8 cellular contexts compared by ENCODE assay signal in the genomic region with DNA sequence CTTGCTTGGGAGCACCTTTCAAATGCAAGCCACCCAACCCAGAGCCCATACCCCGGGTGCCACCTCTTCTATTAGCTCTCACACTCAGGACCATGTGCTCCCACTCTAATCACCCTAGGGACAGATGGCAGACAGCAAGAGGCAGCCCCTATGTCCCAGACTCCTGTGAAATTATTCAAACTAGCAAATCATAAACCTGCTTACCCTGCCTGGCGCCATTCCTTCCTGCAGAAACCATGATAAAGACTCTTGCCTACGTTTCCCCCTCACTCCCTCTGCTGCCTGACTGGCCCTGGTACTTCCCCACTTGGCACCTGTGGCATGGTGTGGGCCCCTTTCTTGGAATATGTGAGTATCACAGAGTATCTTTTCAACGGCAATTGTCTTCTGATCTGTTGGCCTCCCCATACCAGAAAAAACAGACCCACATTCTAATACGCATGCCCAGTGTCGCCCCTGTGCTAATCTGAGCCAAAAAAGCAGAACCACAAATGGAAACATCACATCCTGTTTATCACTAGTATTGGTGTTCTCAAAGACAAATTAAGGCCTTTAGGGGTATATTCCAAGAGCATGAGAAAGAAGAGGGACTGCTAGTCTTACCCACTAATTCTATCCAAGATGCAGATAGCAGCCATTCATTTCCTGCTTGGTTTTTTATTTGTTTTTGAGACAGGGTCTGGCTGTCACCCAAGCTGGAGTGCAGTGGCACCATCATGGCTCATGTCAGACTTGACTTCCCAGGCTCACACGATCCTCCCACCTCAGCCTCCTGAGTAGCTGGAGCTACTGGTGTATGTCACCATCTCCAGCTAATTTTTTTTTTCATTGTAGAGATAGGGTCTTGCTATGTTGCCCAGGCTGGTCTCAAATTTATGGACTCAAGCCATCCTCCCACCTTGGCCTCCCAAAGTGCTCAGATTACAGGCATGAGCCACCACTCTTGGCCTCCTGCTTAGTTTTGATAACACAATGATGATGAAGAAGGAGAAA. TPM values are rescaled to one million over a fixed set of nuclear protein-coding genes. Genes with fewer than 3 reads are reported as not detected.
DNase-seq lines count a peak whose midpoint lies in the region; ATAC-seq and TF ChIP-seq lines count a peak whose summit lies in the region.

No MANE protein-coding gene starts in this region.

- WGBS in smooth muscle cell (ENCODE audit: low lambda C conversion rate): 87% methylated on average over 7 of the region's 7 CpGs
- WGBS in suprapubic skin: 81% methylated on average over 7 of the region's 7 CpGs

- no peaks in the 10 kb centered on the region for H3K79me2 ChIP-seq in smooth muscle cell (ENCODE audit: low read depth)

- H3K4me1 ChIP-seq in smooth muscle cell (ENCODE audit: low read depth): peaks cover 12% of the 10 kb centered on the region
- H3K4me1 ChIP-seq in suprapubic skin: peaks cover under 1% of the 10 kb centered on the region
- no peaks in the 10 kb centered on the region for H3K4me1 ChIP-seq in BE2C

- H3K9me3 Mint-ChIP-seq in memory B cell: no peaks in the 10 kb centered on the region

- no peak overlapping the region for H3K4me2 ChIP-seq in smooth muscle cell

- H3K4me1 Mint-ChIP-seq in memory B cell: peaks cover 52% of the 10 kb centered on the region

- no peaks in the 10 kb centered on the region for H3K36me3 Mint-ChIP-seq in memory B cell

- H3K27me3 ChIP-seq in smooth muscle cell (ENCODE audit: low read depth) (no peaks in the 10 kb centered on the region), suprapubic skin (no peaks in the 10 kb centered on the region), BE2C (no peaks in the 10 kb centered on the region)

- no peaks in the 10 kb centered on the region for H3K9me3 ChIP-seq in smooth muscle cell (replicated peaks; ENCODE audit: low read depth)
- no peaks in the 10 kb centered on the region for H3K9me3 ChIP-seq in suprapubic skin
- no peaks in the 10 kb centered on the region for H3K9me3 ChIP-seq in BE2C

- no peaks in the 10 kb centered on the region for H4K20me1 ChIP-seq in smooth muscle cell (ENCODE audit: low read depth)

- peaks cover 9% of the 10 kb centered on the region for H3F3A ChIP-seq in smooth muscle cell (ENCODE audit: low read depth)

- H3K4me3 ChIP-seq in smooth muscle cell (no peak overlapping the region), suprapubic skin (no peak overlapping the region), BE2C (ENCODE audit: low read depth, low read length) (no peak overlapping the region)

- no peaks in the 10 kb centered on the region for H3K36me3 ChIP-seq in smooth muscle cell (ENCODE audit: low read depth)
- no peaks in the 10 kb centered on the region for H3K36me3 ChIP-seq in suprapubic skin
- H3K36me3 ChIP-seq in BE2C: no peaks in the 10 kb centered on the region

- no peak overlapping the region for H2AFZ ChIP-seq in smooth muscle cell (ENCODE audit: low read depth)

- no peak overlapping the region for H3K9ac ChIP-seq in smooth muscle cell (ENCODE audit: low read depth)

- TF ChIP-seq POLR2A in suprapubic skin (IDR thresholded peaks at IDR 0.05): no peak

- TF ChIP-seq EP300 in suprapubic skin (IDR thresholded peaks at IDR 0.05): no peak

- peak overlapping the region; percentile 67 for H3K4me3 Mint-ChIP-seq in memory B cell

- DNase-seq in CD1c-positive myeloid dendritic cell (ENCODE audit: extremely low spot score): peak; percentile 64
- DNase-seq in NCI-H524 (lab: John Stamatoyannopoulos, UW): peak; percentile 65 to 78
- peak; percentile 64 for DNase-seq in activated T-cell treated with anti-CD3 and anti-CD28 coated beads, Interleukin-2, amount 50 U/mL, for 1 hour
- DNase-seq in memory B cell (ENCODE audit: low spot score in 2 of 2): peak; percentile 35 to 65
- no peak for DNase-seq in NCI-H774 (lab: John Stamatoyannopoulos, UW)
- no peak for DNase-seq in smooth muscle cell (lab: John Stamatoyannopoulos, UW; ENCODE audit: unreplicated experiment)
- DNase-seq in suprapubic skin (ENCODE audit: low spot score in 2 of 2): no peak
- DNase-seq in BE2C: no peak

- TF ChIP-seq CTCF in smooth muscle cell (IDR thresholded peaks at IDR 0.05; ENCODE audit: borderline replicate concordance, insufficient read depth, poor library complexity, severe bottlenecking) (no peak), suprapubic skin (IDR thresholded peaks at IDR 0.05) (no peak), BE2C (IDR thresholded peaks at IDR 0.05; ENCODE audit: low read depth, low read length) (no peak)

- peak overlapping the region; percentile 95 for H3K27ac Mint-ChIP-seq in memory B cell

- no peak overlapping the region for H3K27ac ChIP-seq in smooth muscle cell (ENCODE audit: low read depth)
- no peak overlapping the region for H3K27ac ChIP-seq in suprapubic skin

- H3K27me3 Mint-ChIP-seq in memory B cell: no peaks in the 10 kb centered on the region

- ATAC-seq in memory B cell (ENCODE audit: low read depth): peak; percentile 76

RNA-seq across cellular contexts. Expression of a gene that starts 44.1 kb away (rescaled TPM):
- 10.4 TPM in 2 replicates for total RNA-seq in smooth muscle cell
- polyA plus RNA-seq in smooth muscle cell: 3.1 and 4.6 TPM in 2 replicates
- 100 to 1,000 TPM in 1 of 4 donors, 10 to 100 TPM in 3; 74.9 to 126 (median 86.5) TPM for total RNA-seq in suprapubic skin
- 5.4 TPM for polyA plus RNA-seq in BE2C (2012; ENCODE audit: insufficient read depth, insufficient read length, low read depth)

Comparison
In these comparisons a context has a peak if more than half of its experiments do, and no peak if none do; other contexts are left out.
1. DNase-seq: peak in CD1c-positive myeloid dendritic cell (single experiment), NCI-H524 (2 of 2), activated T-cell treated with anti-CD3 and anti-CD28 coated beads, Interleukin-2, amount 50 U/mL, for 1 hour (single experiment) and memory B cell (2 of 2); none in NCI-H774 (single experiment), smooth muscle cell (single experiment), suprapubic skin (0 of 2) and BE2C (single experiment).